Comparison of ENCODE assay signal across 13 cellular contexts in the genomic region with DNA sequence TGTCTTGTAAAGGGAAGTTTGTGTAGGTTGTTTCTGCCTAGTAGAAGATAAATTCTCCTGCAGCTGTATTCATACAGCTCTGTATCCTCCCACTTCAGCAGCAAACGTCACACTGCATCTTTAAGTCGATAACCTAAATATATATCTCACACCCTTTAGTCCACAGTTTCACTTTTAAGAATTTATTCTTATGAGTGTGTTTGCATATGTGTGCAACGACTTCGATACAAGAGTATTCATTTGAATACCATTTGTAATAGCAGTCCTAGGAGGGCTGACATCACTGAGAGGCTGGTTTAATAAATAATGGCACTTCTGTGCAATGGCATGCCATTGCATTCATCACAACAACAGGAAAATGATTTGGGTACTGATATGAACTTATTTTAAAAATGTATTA.
DNase-seq lines count a peak whose midpoint lies in the region; ATAC-seq, FAIRE-seq and TF ChIP-seq lines count a peak whose summit lies in the region.
"Had no signal": no experiment of that assay in that cellular context is flagged by ENCODE, and none has a peak within 500 bp of the region (broad histone marks: within the 10 kb centered on the region; RNA-seq: fewer than 3 reads in every experiment).

No MANE protein-coding gene starts in this region.

- H3K9me2 ChIP-seq in DOHH2 (replicated peaks; ENCODE audit: control insufficient read depth, low read length), result no peaks in the 10 kb centered on the region

- TF ChIP-seq POLR2A in GM12892 (IDR thresholded peaks at IDR 0.05; ENCODE audit: low read depth, low read length), result no peak

- H3K27me3 ChIP-seq in DOHH2 (ENCODE audit: control insufficient read depth, low read length), result no peaks in the 10 kb centered on the region

- peaks cover 42% of the 10 kb centered on the region for H3K79me2 ChIP-seq in DOHH2 (ENCODE audit: control insufficient read depth, low read length)

- H3K4me3 ChIP-seq in DOHH2 (ENCODE audit: low read length), result peak overlapping the region; percentile 63

- H3K4me1 Mint-ChIP-seq in naive thymus-derived CD8-positive, alpha-beta T cell, result peaks cover 0 to 28% (median 0%) of the 10 kb centered on the region in 4 donors

- no peak overlapping the region for H3K4me3 Mint-ChIP-seq in naive thymus-derived CD8-positive, alpha-beta T cell

- no peak for FAIRE-seq in GM12892 (lab: Jason Lieb, UNC)
- FAIRE-seq: G401.6 had no signal

- H3K27ac ChIP-seq in DOHH2 (ENCODE audit: low read depth, low read length), result peak overlapping the region; percentile 96

- H3K4me2 ChIP-seq in DOHH2 (ENCODE audit: low read length), result peak overlapping the region; percentile 76

- peaks cover 0 to 5% (median 2%) of the 10 kb centered on the region in 5 donors for H3K27me3 Mint-ChIP-seq in naive thymus-derived CD8-positive, alpha-beta T cell

- H3K36me3 ChIP-seq in DOHH2 (ENCODE audit: control insufficient read depth, low read length), result peaks cover 71% of the 10 kb centered on the region

- peaks cover 0 to 11% (median 0%) of the 10 kb centered on the region in 9 donors for H3K9me3 Mint-ChIP-seq in naive thymus-derived CD8-positive, alpha-beta T cell

- peak; percentile 57 for ATAC-seq in GM19043 (IDR thresholded peaks at IDR 0.05; ENCODE audit: low read depth, unreplicated experiment)
- ATAC-seq in HG02759 (IDR thresholded peaks at IDR 0.05; ENCODE audit: unreplicated experiment), result peak; percentile 66
- peak; percentile 76 for ATAC-seq in HG03521 (IDR thresholded peaks at IDR 0.05; ENCODE audit: unreplicated experiment)
- no peak for ATAC-seq in naive thymus-derived CD8-positive, alpha-beta T cell
- ATAC-seq: PC-3 had no signal

- H3K9me3 ChIP-seq in DOHH2 (ENCODE audit: control insufficient read depth, insufficient read depth, low read length), result no peaks in the 10 kb centered on the region

- DNase-seq in AG08395 (ENCODE audit: low spot score) (no peak), GM12892 (ENCODE audit: insufficient read length) (no peak)
- DNase-seq in NK-92 treated with Interleukin-12 subunit alpha and Interleukin-12 subunit beta, amount 100 ng/mL, for 24 hours (lab: John Stamatoyannopoulos, UW), result no peak
- no peak for DNase-seq in naive thymus-derived CD8-positive, alpha-beta T cell
- DNase-seq: central memory CD4-positive, alpha-beta T cell; NCI-H1436; PC-3 had no signal

- no peaks in the 10 kb centered on the region for H4K20me1 ChIP-seq in DOHH2 (ENCODE audit: control insufficient read depth, insufficient read depth, low read depth, low read length)

- TF ChIP-seq CTCF in DOHH2 (IDR thresholded peaks at IDR 0.05; ENCODE audit: low read depth, low read length, poor library complexity, severe bottlenecking), result no peak

- no peak overlapping the region for H3K27ac Mint-ChIP-seq in naive thymus-derived CD8-positive, alpha-beta T cell
- H3K27ac Mint-ChIP-seq: progenitor cell of endocrine pancreas had no signal

- no peaks in the 10 kb centered on the region for H3K36me3 Mint-ChIP-seq in naive thymus-derived CD8-positive, alpha-beta T cell

- peaks cover 100% of the 10 kb centered on the region for H3K4me1 ChIP-seq in DOHH2 (ENCODE audit: control insufficient read depth, low read length)

- H3F3A ChIP-seq in DOHH2 (ENCODE audit: control insufficient read depth, insufficient read depth), result peaks cover 86% of the 10 kb centered on the region

- POLR2A ChIA-PET in naive thymus-derived CD8-positive, alpha-beta T cell (lab: Charles Lee), result no interaction called here

Comparison
In these comparisons a context has a peak if more than half of its experiments do, and no peak if none do; other contexts are left out.
1. ATAC-seq: peak in GM19043 (single experiment), HG02759 (single experiment) and HG03521 (single experiment); none in naive thymus-derived CD8-positive, alpha-beta T cell (0 of 2).